27 cellular contexts compared by ENCODE assay signal in genomic region chr3:7188551-7188950, GRCh38.
A peak's percentile ranks its signal among the peaks of the same experiment; 100 is the strongest.
DNase-seq lines count a peak whose midpoint lies in the region; ATAC-seq and TF ChIP-seq lines count a peak whose summit lies in the region.
"Had no signal": no experiment of that assay in that cellular context is flagged by ENCODE, and none has a peak within 500 bp of the region (broad histone marks: within the 10 kb centered on the region; RNA-seq: fewer than 3 reads in every experiment).

No MANE protein-coding gene starts in this region.

- no peak overlapping the region for H3K23ac ChIP-seq in mesenchymal stem cell (ENCODE audit: low read length in 2 of 2)

- H3K4me3 ChIP-seq in astrocyte of the spinal cord (ENCODE audit: low read depth, low read length): no peak overlapping the region
- H3K4me3 ChIP-seq in epithelial cell of proximal tubule (ENCODE audit: low read depth, low read length): no peak overlapping the region
- no peak overlapping the region for H3K4me3 ChIP-seq in mesenchymal stem cell (ENCODE audit: insufficient read depth in 1 of 2, low read depth in 1 of 2, low read length in 2 of 2)
- H3K4me3 ChIP-seq: BLaER1 treated with 17β-estradiol and CSF1 and Interleukin-3, amounts not matched to agents 10 nM and 100 nM; SJCRH30 had no signal

- no CpG with 5 or more reads among the region's 1 CpG for WGBS in mesenchymal stem cell

- H3K79me1 ChIP-seq in mesenchymal stem cell (replicated peaks; ENCODE audit: low read length, poor library complexity, severe bottlenecking): no peaks in the 10 kb centered on the region

- H3K9me3 ChIP-seq in mesenchymal stem cell (ENCODE audit: control insufficient read depth, low read length): peaks cover 2% of the 10 kb centered on the region
- H3K9me3 ChIP-seq: BLaER1 treated with 17β-estradiol and CSF1 and Interleukin-3, amounts not matched to agents 10 nM and 100 nM; SJCRH30 had no signal

- no peak overlapping the region for H4K8ac ChIP-seq in mesenchymal stem cell (ENCODE audit: low read length)

- ATAC-seq in GM21423 (IDR thresholded peaks at IDR 0.05; ENCODE audit: unreplicated experiment): no peak
- no peak for ATAC-seq in GM21447 (IDR thresholded peaks at IDR 0.05; ENCODE audit: unreplicated experiment)
- ATAC-seq in HG03280 (IDR thresholded peaks at IDR 0.05; ENCODE audit: unreplicated experiment): no peak
- ATAC-seq: HCT116, PC-3, Right ventricle myocardium inferior had no signal

- no peaks in the 10 kb centered on the region for H3K27me3 ChIP-seq in mesenchymal stem cell (ENCODE audit: control insufficient read depth in 1 of 2, insufficient read depth in 1 of 2, low read length in 2 of 2)
- H3K27me3 ChIP-seq: BLaER1 treated with 17β-estradiol and CSF1 and Interleukin-3, amounts not matched to agents 10 nM and 100 nM; SJCRH30 had no signal

- H4K91ac ChIP-seq in mesenchymal stem cell (ENCODE audit: low read length): no peak overlapping the region

- no peak overlapping the region for H2BK120ac ChIP-seq in mesenchymal stem cell (ENCODE audit: low read depth, low read length)

- no peak overlapping the region for H3K4ac ChIP-seq in mesenchymal stem cell (ENCODE audit: low read depth in 1 of 2, low read length in 2 of 2)

- peak overlapping the region; percentile 33 for H3K27ac ChIP-seq in mesenchymal stem cell (ENCODE audit: low read length, poor library complexity, severe bottlenecking)
- H3K27ac ChIP-seq: BLaER1 treated with 17β-estradiol and CSF1 and Interleukin-3, amounts not matched to agents 10 nM and 100 nM; HL-60; SJCRH30 had no signal

- peaks cover 4% of the 10 kb centered on the region for H3K4me1 ChIP-seq in mesenchymal stem cell (ENCODE audit: control insufficient read depth, insufficient read depth, low read depth, low read length)
- H3K4me1 ChIP-seq: BLaER1 treated with 17β-estradiol and CSF1 and Interleukin-3, amounts not matched to agents 10 nM and 100 nM; SJCRH30 had no signal

- no peak overlapping the region for H3K9ac ChIP-seq in mesenchymal stem cell (ENCODE audit: low read length)
- H3K9ac ChIP-seq: BLaER1 treated with 17β-estradiol and CSF1 and Interleukin-3, amounts not matched to agents 10 nM and 100 nM had no signal

- H3K18ac ChIP-seq in mesenchymal stem cell (ENCODE audit: low read depth in 1 of 2, low read length in 2 of 2): no peak overlapping the region

- no peak overlapping the region for H2BK12ac ChIP-seq in mesenchymal stem cell (ENCODE audit: low read length in 2 of 2)

- H3K14ac ChIP-seq in mesenchymal stem cell (ENCODE audit: low read length in 2 of 2): no peak overlapping the region

- no peak overlapping the region for H2BK5ac ChIP-seq in mesenchymal stem cell (ENCODE audit: low read depth, low read length, poor library complexity, severe bottlenecking)

- DNase-seq in HT1080 (ENCODE audit: low read depth) (peak; percentile 29), astrocyte of the spinal cord (ENCODE audit: low read depth, low spot score) (peak; percentile 11), epithelial cell of proximal tubule (ENCODE audit: low read depth) (peak; percentile 88), mesenchymal stem cell (no peak), DMS53 treated with DMSO at 0.1 percent for 48 hours (lab: John Stamatoyannopoulos, UW; ENCODE audit: unreplicated experiment) (no peak)
- DNase-seq: AML-193; CD4-positive, alpha-beta T cell; DMS79; EL; GDM1; MV-4-11; NCI-H1105; NCI-H1436 treated with DMSO at 0.1 percent for 48 hours; NCI-H187 treated with DMSO at 0.1 percent for 48 hours; NCI-H2171 treated with DMSO at 0.1 percent for 48 hours; NCI-H345; NCI-H524; NCI-H748 treated with DMSO at 0.1 percent for 48 hours; PC-3; SJCRH30 had no signal

- in situ Hi-C loops in astrocyte of the spinal cord (cut with HindIII; ENCODE audit: low sequenced_read_pairs): no loop called here

- H2AK5ac ChIP-seq in mesenchymal stem cell (ENCODE audit: low read length, severe bottlenecking): no peak overlapping the region

- H2BK15ac ChIP-seq in mesenchymal stem cell (ENCODE audit: low read depth, poor library complexity, severe bottlenecking): no peak overlapping the region

- no peaks in the 10 kb centered on the region for H3K36me3 ChIP-seq in mesenchymal stem cell (ENCODE audit: control insufficient read depth in 1 of 2, insufficient read depth in 2 of 2, low read depth in 1 of 2, low read length in 2 of 2)
- H3K36me3 ChIP-seq: BLaER1 treated with 17β-estradiol and CSF1 and Interleukin-3, amounts not matched to agents 10 nM and 100 nM; SJCRH30 had no signal

- H2AFZ ChIP-seq in mesenchymal stem cell (ENCODE audit: low read depth, low read length): no peak overlapping the region

- TF ChIP-seq CTCF in astrocyte of the spinal cord (IDR thresholded peaks at IDR 0.05; ENCODE audit: low read depth, low read length) (no peak), epithelial cell of proximal tubule (conservative IDR thresholded peaks at IDR 0.05; ENCODE audit: low read depth, low read length) (no peak)

- H3K4me2 ChIP-seq in mesenchymal stem cell (ENCODE audit: low read length, poor library complexity, severe bottlenecking): no peak overlapping the region
- H3K4me2 ChIP-seq: BLaER1 treated with 17β-estradiol and CSF1 and Interleukin-3, amounts not matched to agents 10 nM and 100 nM had no signal

Comparison
In these comparisons a context has a peak if more than half of its experiments do, and no peak if none do; other contexts are left out.
1. DNase-seq: peak in HT1080 (single experiment), astrocyte of the spinal cord (single experiment) and epithelial cell of proximal tubule (single experiment); none in mesenchymal stem cell (single experiment) and DMS53 treated with DMSO at 0.1 percent for 48 hours (single experiment).